32 cellular contexts compared by ENCODE assay signal in genomic region chr11:97905101-97905500, GRCh38.
"Had no signal": no experiment of that assay in that cellular context is flagged by ENCODE, and none has a peak within 500 bp of the region (broad histone marks: within the 10 kb centered on the region; RNA-seq: fewer than 3 reads in every experiment).

No MANE protein-coding gene starts in this region.

- H3K36me3 Mint-ChIP-seq: activated CD4-positive, alpha-beta memory T cell treated with anti-CD3 and anti-CD28 coated beads for 36 hours; activated naive CD4-positive, alpha-beta T cell treated with anti-CD3 and anti-CD28 coated beads, Interleukin-2, amount 10 ng/mL, durations not matched to agents 7 days and 5 days; activated naive CD4-positive, alpha-beta T cell treated with anti-CD3 and anti-CD28 coated beads, Interleukin-2, amount 50 U/mL, for 24 hours; activated naive CD8-positive, alpha-beta T cell; activated naive CD8-positive, alpha-beta T cell treated with anti-CD3 and anti-CD28 coated beads, Interleukin-2, amount 10 ng/mL, durations not matched to agents 7 days and 5 days; brain; T-cell had no signal

- H3K4me3 Mint-ChIP-seq: activated B cell treated with CpG ODN at 0.5 μM for 24 hours; activated CD4-positive, alpha-beta memory T cell treated with anti-CD3 and anti-CD28 coated beads for 36 hours; activated CD4-positive, alpha-beta T cell treated with anti-CD3 and anti-CD28 coated beads, Interleukin-2, amount 10 ng/mL, durations not matched to agents 24 days and 14 days; activated CD8-positive, alpha-beta T cell treated with anti-CD3 and anti-CD28 coated beads for 36 hours; activated naive CD4-positive, alpha-beta T cell treated with anti-CD3 and anti-CD28 coated beads, Interleukin-2, amount 10 ng/mL, durations not matched to agents 7 days and 5 days; activated naive CD4-positive, alpha-beta T cell treated with anti-CD3 and anti-CD28 coated beads, Interleukin-2, amount 50 U/mL, for 24 hours; activated naive CD8-positive, alpha-beta T cell; activated naive CD8-positive, alpha-beta T cell treated with anti-CD3 and anti-CD28 coated beads, Interleukin-2, amount 10 ng/mL, durations not matched to agents 7 days and 5 days; activated naive CD8-positive, alpha-beta T cell treated with anti-CD3 and anti-CD28 coated beads, Interleukin-2, amount 50 U/mL, for 24 hours; activated T-cell treated with anti-CD3 and anti-CD28 coated beads, Interleukin-2, amount 50 U/mL, for 4 hours; activated T-cell treated with anti-CD3 and anti-CD28 coated beads, Interleukin-2, amount 50 U/mL, for 72 hours; activated T-helper 1 cell treated with anti-CD3 and anti-CD28 coated beads, Interleukin-12 subunit alpha, Interleukin-12 subunit beta, Interleukin-2, Interleukin-4 antibody, amounts not matched to agents 30 ng/mL and 10 ng/mL and 1 ng/mL, durations not matched to agents 14 hours and 24 hours and 36 hours; activated T-helper 17 cell treated with anti-CD3 and anti-CD28 coated beads, Interleukin-2, amount 50 U/mL, for 72 hours; brain; central memory CD8-positive, alpha-beta T cell; T-cell; T-helper 17 cell had no signal

- H3K4me1 Mint-ChIP-seq: activated B cell treated with CpG ODN at 0.5 μM for 24 hours; activated CD4-positive, alpha-beta T cell treated with anti-CD3 and anti-CD28 coated beads, Interleukin-2, amount 10 ng/mL, durations not matched to agents 24 days and 14 days; activated naive CD4-positive, alpha-beta T cell treated with anti-CD3 and anti-CD28 coated beads, Interleukin-2, amount 10 ng/mL, durations not matched to agents 7 days and 5 days; activated naive CD4-positive, alpha-beta T cell treated with anti-CD3 and anti-CD28 coated beads, Interleukin-2, amount 50 U/mL, for 24 hours; activated naive CD8-positive, alpha-beta T cell treated with anti-CD3 and anti-CD28 coated beads, Interleukin-2, amount 10 ng/mL, durations not matched to agents 7 days and 5 days; activated naive CD8-positive, alpha-beta T cell treated with anti-CD3 and anti-CD28 coated beads, Interleukin-2, amount 50 U/mL, for 24 hours; activated T-helper 17 cell treated with anti-CD3 and anti-CD28 coated beads, Interleukin-2, amount 50 U/mL, for 72 hours; central memory CD8-positive, alpha-beta T cell; T-cell; T-helper 17 cell had no signal

- H3K27me3 Mint-ChIP-seq: activated B cell treated with CpG ODN at 0.5 μM for 24 hours; activated CD4-positive, alpha-beta memory T cell treated with anti-CD3 and anti-CD28 coated beads for 36 hours; activated CD4-positive, alpha-beta T cell treated with anti-CD3 and anti-CD28 coated beads, Interleukin-2, amount 10 ng/mL, durations not matched to agents 24 days and 14 days; activated CD8-positive, alpha-beta T cell treated with anti-CD3 and anti-CD28 coated beads for 36 hours; activated naive CD4-positive, alpha-beta T cell treated with anti-CD3 and anti-CD28 coated beads, Interleukin-2, amount 10 ng/mL, durations not matched to agents 7 days and 5 days; activated naive CD4-positive, alpha-beta T cell treated with anti-CD3 and anti-CD28 coated beads, Interleukin-2, amount 50 U/mL, for 24 hours; activated naive CD8-positive, alpha-beta T cell; activated naive CD8-positive, alpha-beta T cell treated with anti-CD3 and anti-CD28 coated beads, Interleukin-2, amount 10 ng/mL, durations not matched to agents 7 days and 5 days; activated naive CD8-positive, alpha-beta T cell treated with anti-CD3 and anti-CD28 coated beads, Interleukin-2, amount 50 U/mL, for 24 hours; activated T-helper 17 cell treated with anti-CD3 and anti-CD28 coated beads, Interleukin-2, amount 50 U/mL, for 72 hours; central memory CD8-positive, alpha-beta T cell; T-cell; T-helper 17 cell had no signal

- H3K9me3 Mint-ChIP-seq: activated CD4-positive, alpha-beta T cell treated with anti-CD3 and anti-CD28 coated beads, Interleukin-2, amount 10 ng/mL, durations not matched to agents 24 days and 14 days; brain had no signal

- H3K4me3 ChIP-seq: cardiac muscle cell had no signal

- DNase-seq: activated B cell treated with CpG ODN at 0.5 μM for 24 hours; activated CD4-positive, alpha-beta memory T cell treated with anti-CD3 and anti-CD28 coated beads for 36 hours; activated CD4-positive, alpha-beta T cell treated with anti-CD3 and anti-CD28 coated beads for 4 hours; activated CD4-positive, alpha-beta T cell treated with anti-CD3 and anti-CD28 coated beads, Interleukin-2, amount 10 ng/mL, durations not matched to agents 24 days and 14 days; activated CD4-positive, alpha-beta T cell treated with anti-CD3 and anti-CD28 coated beads, Interleukin-2, amount 50 U/mL, for 1 hour; activated CD4-positive, alpha-beta T cell treated with anti-CD3 and anti-CD28 coated beads, Interleukin-2, amount 50 U/mL, for 4 hours; activated CD4-positive, CD25-positive, alpha-beta regulatory T cell treated with anti-CD3 and anti-CD28 coated beads, Interleukin-2, amount 50 U/mL, for 72 hours; activated CD8-positive, alpha-beta memory T cell treated with anti-CD3 and anti-CD28 coated beads, Interleukin-2, amount 50 U/mL, for 4 hours; activated CD8-positive, alpha-beta T cell treated with anti-CD3 and anti-CD28 coated beads for 36 hours; activated effector memory CD4-positive, alpha-beta T cell treated with anti-CD3 and anti-CD28 coated beads, Interleukin-2, amount 50 U/mL, for 16 hours; activated naive CD4-positive, alpha-beta T cell treated with anti-CD3 and anti-CD28 coated beads, Interleukin-2, amount 10 ng/mL, durations not matched to agents 7 days and 5 days; activated naive CD4-positive, alpha-beta T cell treated with Interleukin-2 at 50 U/mL for 16 hours; activated naive CD8-positive, alpha-beta T cell treated with anti-CD3 and anti-CD28 coated beads, Interleukin-2, amount 10 ng/mL, durations not matched to agents 7 days and 5 days; activated naive CD8-positive, alpha-beta T cell treated with anti-CD3 and anti-CD28 coated beads, Interleukin-2, amount 50 U/mL, for 24 hours; activated T-cell treated with anti-CD3 and anti-CD28 coated beads for 4 hours; activated T-cell treated with anti-CD3 and anti-CD28 coated beads, Interleukin-2, amount 50 U/mL, for 1 hour; activated T-cell treated with anti-CD3 and anti-CD28 coated beads, Interleukin-2, amount 50 U/mL, for 4 hours; activated T-cell treated with anti-CD3 and anti-CD28 coated beads, Interleukin-2, amount 50 U/mL, for 72 hours; amniotic stem cell; aorta; caudate nucleus; cerebellar nuclear complex; T-cell; T-helper 17 cell; T-helper 9 cell had no signal

- ATAC-seq: activated CD8-positive, alpha-beta T cell treated with anti-CD3 and anti-CD28 coated beads for 36 hours; activated naive CD8-positive, alpha-beta T cell treated with anti-CD3 and anti-CD28 coated beads, Interleukin-2, amount 50 U/mL, for 24 hours; activated T-cell treated with anti-CD3 and anti-CD28 coated beads, Interleukin-2, amount 50 U/mL, for 4 hours; activated T-cell treated with anti-CD3 and anti-CD28 coated beads, Interleukin-2, amount 50 U/mL, for 72 hours; activated T-helper 17 cell treated with anti-CD3 and anti-CD28 coated beads, Interleukin-2, amount 50 U/mL, for 72 hours; T-cell; T-helper 17 cell had no signal

- H3K27ac Mint-ChIP-seq: activated B cell treated with CpG ODN at 0.5 μM for 24 hours; activated CD4-positive, alpha-beta memory T cell treated with anti-CD3 and anti-CD28 coated beads for 36 hours; activated CD4-positive, alpha-beta T cell treated with anti-CD3 and anti-CD28 coated beads, Interleukin-2, amount 10 ng/mL, durations not matched to agents 24 days and 14 days; activated CD8-positive, alpha-beta T cell treated with anti-CD3 and anti-CD28 coated beads for 36 hours; activated naive CD4-positive, alpha-beta T cell treated with anti-CD3 and anti-CD28 coated beads, Interleukin-2, amount 10 ng/mL, durations not matched to agents 7 days and 5 days; activated naive CD4-positive, alpha-beta T cell treated with anti-CD3 and anti-CD28 coated beads, Interleukin-2, amount 50 U/mL, for 24 hours; activated naive CD8-positive, alpha-beta T cell; activated naive CD8-positive, alpha-beta T cell treated with anti-CD3 and anti-CD28 coated beads, Interleukin-2, amount 10 ng/mL, durations not matched to agents 7 days and 5 days; activated naive CD8-positive, alpha-beta T cell treated with anti-CD3 and anti-CD28 coated beads, Interleukin-2, amount 50 U/mL, for 24 hours; activated T-cell treated with anti-CD3 and anti-CD28 coated beads, Interleukin-2, amount 50 U/mL, for 72 hours; activated T-helper 1 cell treated with anti-CD3 and anti-CD28 coated beads, Interleukin-12 subunit alpha, Interleukin-12 subunit beta, Interleukin-2, Interleukin-4 antibody, amounts not matched to agents 30 ng/mL and 10 ng/mL and 1 ng/mL, durations not matched to agents 14 hours and 24 hours and 36 hours; activated T-helper 17 cell treated with anti-CD3 and anti-CD28 coated beads, Interleukin-2, amount 50 U/mL, for 72 hours; brain; T-cell; T-helper 17 cell had no signal
